In the genomic region with DNA sequence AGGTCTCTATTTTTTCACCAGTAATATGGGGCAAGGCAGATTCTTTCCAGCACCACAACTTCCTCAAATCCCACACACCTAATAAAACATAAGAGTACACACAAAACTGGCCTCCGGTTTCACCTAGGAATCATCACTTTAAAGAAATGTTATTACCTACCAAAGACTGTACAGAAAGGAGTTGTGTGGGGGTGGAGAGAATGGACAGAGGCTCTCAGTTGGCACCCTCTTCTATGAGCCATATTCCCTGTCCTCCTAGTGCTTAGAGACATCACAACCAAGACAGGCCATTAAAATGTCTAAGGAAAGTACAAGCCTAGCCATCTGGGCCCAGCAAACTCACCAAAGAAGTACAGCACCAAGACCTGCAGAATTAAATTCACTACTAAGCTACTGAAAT, we compare ENCODE assay signal across 15 cellular contexts. TPM values are rescaled to one million over a fixed set of nuclear protein-coding genes. Genes with fewer than 3 reads are reported as not detected.
DNase-seq lines count a peak whose midpoint lies in the region; ATAC-seq, FAIRE-seq and TF ChIP-seq lines count a peak whose summit lies in the region.
"Had no signal": no experiment of that assay in that cellular context is flagged by ENCODE, and none has a peak within 500 bp of the region (broad histone marks: within the 10 kb centered on the region; RNA-seq: fewer than 3 reads in every experiment).

No MANE protein-coding gene starts in this region.

- H3K56ac ChIP-seq in H9 (ENCODE audit: insufficient read length, low read depth, low read length), result no peak overlapping the region

- no peaks in the 10 kb centered on the region for H4K20me1 ChIP-seq in H9 (ENCODE audit: control insufficient read depth, insufficient read depth, insufficient read length)

- H3K27me3 Mint-ChIP-seq in H9 (ENCODE audit: low read depth), result no peaks in the 10 kb centered on the region

- H3K27me3 ChIP-seq in H9 (ENCODE audit: insufficient read depth, low read length), result no peaks in the 10 kb centered on the region
- H3K27me3 ChIP-seq in left lung, result no peaks in the 10 kb centered on the region
- H3K27me3 ChIP-seq in subcutaneous abdominal adipose tissue (ENCODE audit: control insufficient read depth in 5 of 5, insufficient read depth in 4 of 5, low read length in 5 of 5), result no peaks in the 10 kb centered on the region
- H3K27me3 ChIP-seq: neutrophil had no signal

- H4K8ac ChIP-seq in H9 (replicated peaks; ENCODE audit: insufficient read length, low read depth, low read length), result no peak overlapping the region

- intact Hi-C loops in left lung (cut with DNase I), result no loop called here

- H3K4me3 ChIP-seq in left lung (no peak overlapping the region), subcutaneous abdominal adipose tissue (ENCODE audit: low read depth in 1 of 5, low read length in 5 of 5) (no peak overlapping the region)

- no peak overlapping the region for H2BK20ac ChIP-seq in H9 (ENCODE audit: low read depth, low read length, poor library complexity, severe bottlenecking)

- H2BK15ac ChIP-seq in H9 (ENCODE audit: low read depth, low read length), result no peak overlapping the region

- TF ChIP-seq CTCF in H9 (conservative IDR thresholded peaks at IDR 0.05) (no peak), VCaP (conservative IDR thresholded peaks at IDR 0.05) (no peak), left lung (IDR thresholded peaks at IDR 0.05) (no peak), D721Med (IDR thresholded peaks at IDR 0.05; ENCODE audit: insufficient read depth, missing control alignments) (no peak)

- H3K36me3 Mint-ChIP-seq in H9 (ENCODE audit: insufficient read depth in 1 of 3, low read depth in 3 of 3), result no peaks in the 10 kb centered on the region
- H3K36me3 Mint-ChIP-seq: stimulated activated memory B cell treated with anti-CD40 and anti-IgM and Interleukin-4, amounts not matched to agents 10 μg/mL and 1 μg/mL and 100 μg/mL, for 72 hours had no signal

- H3K4me2 ChIP-seq in H9 (ENCODE audit: insufficient read depth, insufficient read length, low read length), result no peak overlapping the region

- WGBS in H9 (ENCODE audit: extremely low coverage, insufficient read length, low lambda C conversion rate), result no CpG with 5 or more reads among the region's 1 CpG

- no peak overlapping the region for H4K5ac ChIP-seq in H9 (ENCODE audit: insufficient read length, low read depth, low read length)

- H3K27ac ChIP-seq in H9 (ENCODE audit: insufficient read length, low read depth, low read length) (no peak overlapping the region), VCaP (peak overlapping the region; percentile 36), left lung (peak overlapping the region; percentile 67 to 85), subcutaneous abdominal adipose tissue (ENCODE audit: low read depth, low read length) (peak overlapping the region; percentile 75)
- H3K27ac ChIP-seq: neutrophil had no signal

- no peak overlapping the region for H3K4me3 Mint-ChIP-seq in H9
- H3K4me3 Mint-ChIP-seq: activated CD4-positive, alpha-beta T cell treated with anti-CD3 and anti-CD28 coated beads, Interleukin-2, amount 10 ng/mL, durations not matched to agents 7 days and 5 days; stimulated activated memory B cell treated with anti-CD40 and anti-IgM and Interleukin-4, amounts not matched to agents 10 μg/mL and 1 μg/mL and 100 μg/mL, for 72 hours had no signal

- H3K18ac ChIP-seq in H9 (ENCODE audit: insufficient read length, low read depth, low read length), result no peak overlapping the region

- H3K14ac ChIP-seq in H9 (ENCODE audit: insufficient read depth, low read length), result no peak overlapping the region

- no peaks in the 10 kb centered on the region; the same call in none of the 2 replicates for H3K4me1 ChIP-seq in H9 (ENCODE audit: insufficient read depth, low read length)
- H3K4me1 ChIP-seq in left lung, result peaks cover 23 to 33% of the 10 kb centered on the region in 2 donors
- peaks cover 5 to 30% (median 24%) of the 10 kb centered on the region in 5 donors for H3K4me1 ChIP-seq in subcutaneous abdominal adipose tissue (ENCODE audit: control insufficient read depth in 5 of 5, insufficient read depth in 5 of 5, low read length in 5 of 5)

- H4K91ac ChIP-seq in H9 (ENCODE audit: insufficient read length, low read depth, low read length), result no peak overlapping the region

- no peak overlapping the region for H3K23ac ChIP-seq in H9 (ENCODE audit: insufficient read length, low read depth, low read length)

- FAIRE-seq in D721Med (lab: Jason Lieb, UNC), result no peak

- H3K79me2 ChIP-seq in H9 (ENCODE audit: insufficient read depth, low read length), result peaks cover 3% of the 10 kb centered on the region; the same call in 1 of the 2 replicates

- no peak overlapping the region for H2BK120ac ChIP-seq in H9 (ENCODE audit: low read depth, low read length, poor library complexity, severe bottlenecking)

- no peak overlapping the region for H2BK5ac ChIP-seq in H9 (ENCODE audit: insufficient read length, low read length)

- DNase-seq in H9 (no peak), left lung (no peak), T1000 (lab: John Stamatoyannopoulos, UW) (no peak), D721Med (ENCODE audit: insufficient read length, low spot score) (no peak), NOMO-1 treated with dmso at 0.1 percent for 144 hours (lab: John Stamatoyannopoulos, UW; ENCODE audit: unreplicated experiment) (no peak)
- DNase-seq: activated CD4-positive, alpha-beta T cell treated with anti-CD3 and anti-CD28 coated beads, Interleukin-2, amount 10 ng/mL, durations not matched to agents 7 days and 5 days; activated effector memory CD4-positive, alpha-beta T cell treated with Interleukin-2 at 50 U/mL for 16 hours; cerebellar nuclear complex; NCI-H1436; stimulated activated CD4-positive, alpha-beta T cell treated with anti-CD3 and anti-CD28 coated beads, Interleukin-1b, Interleukin-23, amount 100 ng/mL, for 48 hours had no signal

- no peak overlapping the region for H2AK5ac ChIP-seq in H9 (ENCODE audit: insufficient read length, low read length)

- H3K9me3 ChIP-seq in H9 (ENCODE audit: control insufficient read depth, low read depth, low read length), result no peaks in the 10 kb centered on the region
- no peaks in the 10 kb centered on the region for H3K9me3 ChIP-seq in left lung
- H3K9me3 ChIP-seq in subcutaneous abdominal adipose tissue (ENCODE audit: control insufficient read depth in 5 of 5, low read length in 5 of 5), result no peaks in the 10 kb centered on the region
- H3K9me3 ChIP-seq: neutrophil had no signal

- no peak for ATAC-seq in left lung
- ATAC-seq in GM21825 (IDR thresholded peaks at IDR 0.05; ENCODE audit: unreplicated experiment), result no peak
- ATAC-seq: stimulated activated memory B cell treated with anti-CD40 and anti-IgM and Interleukin-4, amounts not matched to agents 10 μg/mL and 1 μg/mL and 100 μg/mL, for 72 hours had no signal

- peaks cover 45 to 52% of the 10 kb centered on the region in 2 experiments for H3K4me1 Mint-ChIP-seq in H9
- H3K4me1 Mint-ChIP-seq: activated CD4-positive, alpha-beta T cell treated with anti-CD3 and anti-CD28 coated beads, Interleukin-2, amount 10 ng/mL, durations not matched to agents 7 days and 5 days; stimulated activated memory B cell treated with anti-CD40 and anti-IgM and Interleukin-4, amounts not matched to agents 10 μg/mL and 1 μg/mL and 100 μg/mL, for 72 hours had no signal

- no peaks in the 10 kb centered on the region for H3K23me2 ChIP-seq in H9 (ENCODE audit: insufficient read length, low read depth, low read length, poor library complexity, severe bottlenecking)

- no peaks in the 10 kb centered on the region for H3K79me1 ChIP-seq in H9 (ENCODE audit: insufficient read depth, low read depth, low read length, poor library complexity, severe bottlenecking)

- no peak overlapping the region for H2BK12ac ChIP-seq in H9 (ENCODE audit: insufficient read length, low read depth, low read length)

- no peaks in the 10 kb centered on the region; a peak in 1 of 5 replicates for H3K9me3 Mint-ChIP-seq in H9
- H3K9me3 Mint-ChIP-seq: activated CD4-positive, alpha-beta T cell treated with anti-CD3 and anti-CD28 coated beads, Interleukin-2, amount 10 ng/mL, durations not matched to agents 7 days and 5 days; stimulated activated memory B cell treated with anti-CD40 and anti-IgM and Interleukin-4, amounts not matched to agents 10 μg/mL and 1 μg/mL and 100 μg/mL, for 72 hours had no signal

- H3K27ac Mint-ChIP-seq in H9, result peak overlapping the region in 2 of 3 experiments; percentile 11 to 77; a peak in 4 of 7 replicates
- H3K27ac Mint-ChIP-seq: activated CD4-positive, alpha-beta T cell treated with anti-CD3 and anti-CD28 coated beads, Interleukin-2, amount 10 ng/mL, durations not matched to agents 7 days and 5 days; stimulated activated memory B cell treated with anti-CD40 and anti-IgM and Interleukin-4, amounts not matched to agents 10 μg/mL and 1 μg/mL and 100 μg/mL, for 72 hours had no signal

- no peak overlapping the region for H2AFZ ChIP-seq in H9 (ENCODE audit: low read length)

- no peak overlapping the region for H3K9ac ChIP-seq in H9 (ENCODE audit: extremely low read depth, insufficient read length, low read length)
- H3K9ac ChIP-seq in subcutaneous abdominal adipose tissue (ENCODE audit: low read length in 5 of 5), result no peak overlapping the region

- no peak overlapping the region for H3K4ac ChIP-seq in H9 (ENCODE audit: low read depth, low read length)

- H3T11ph ChIP-seq in H9 (ENCODE audit: low read length), result no peak overlapping the region

- no peaks in the 10 kb centered on the region for H3K36me3 ChIP-seq in left lung
- H3K36me3 ChIP-seq in subcutaneous abdominal adipose tissue (ENCODE audit: control insufficient read depth in 5 of 5, insufficient read depth in 5 of 5, low read length in 5 of 5), result no peaks in the 10 kb centered on the region
- H3K36me3 ChIP-seq: neutrophil had no signal

RNA-seq across cellular contexts. Expression of a gene that starts 56.1 kb away (rescaled TPM):
- total RNA-seq in H9 (2021) (82.3 and 84.7 TPM in 2 replicates), left lung (10 to 100 TPM; 63.1 to 91.3 TPM)
